ENCODE assay signal across 14 cellular contexts in the genomic region with DNA sequence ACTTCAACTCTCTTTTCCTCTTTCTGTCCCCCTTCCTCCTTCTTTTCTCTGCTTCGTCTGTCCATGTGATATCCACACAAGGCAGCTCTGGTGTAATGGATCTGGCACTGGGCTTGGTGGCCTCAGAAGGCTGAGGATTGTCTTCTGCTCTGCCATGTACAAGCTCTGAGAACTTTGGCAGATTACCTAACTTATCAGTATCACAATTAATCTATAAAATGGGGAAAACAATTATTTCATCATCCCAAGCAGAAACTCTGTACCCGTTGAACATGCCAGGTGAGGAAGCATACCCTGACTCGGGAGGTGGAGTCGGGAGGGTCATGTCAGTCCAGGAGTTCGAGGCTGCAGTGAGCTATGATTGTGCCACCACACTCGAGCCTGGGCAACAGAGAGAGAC. TPM values are rescaled to one million over a fixed set of nuclear protein-coding genes. Genes with fewer than 3 reads are reported as not detected.
A peak's percentile ranks its signal among the peaks of the same experiment; 100 is the strongest.
DNase-seq lines count a peak whose midpoint lies in the region; ATAC-seq and TF ChIP-seq lines count a peak whose summit lies in the region.
"Had no signal": no experiment of that assay in that cellular context is flagged by ENCODE, and none has a peak within 500 bp of the region (broad histone marks: within the 10 kb centered on the region; RNA-seq: fewer than 3 reads in every experiment).

No MANE protein-coding gene starts in this region.

- no peaks in the 10 kb centered on the region for H3K27me3 Mint-ChIP-seq in dendritic cell treated with granulocyte-macrophage colony-stimulating factor and Interleukin-4, amounts not matched to agents 40 ng/mL and 50 ng/mL, for 4 days
- H3K27me3 Mint-ChIP-seq in stimulated activated naive B cell treated with anti-CD40 and anti-IgM and Interleukin-4, amounts not matched to agents 10 μg/mL and 1 μg/mL and 100 μg/mL, for 72 hours: no peaks in the 10 kb centered on the region

- H2AFZ ChIP-seq in OCI-LY1 (ENCODE audit: low read length) (no peak overlapping the region), mesenchymal stem cell (ENCODE audit: low read depth, low read length) (no peak overlapping the region)

- no peak overlapping the region for H2BK12ac ChIP-seq in mesenchymal stem cell (ENCODE audit: low read length in 2 of 2)

- 98% methylated on average over 5 of the region's 6 CpGs for WGBS in mesenchymal stem cell

- peak overlapping the region; percentile 19 for H3K27ac ChIP-seq in OCI-LY1 (ENCODE audit: low read depth, low read length, poor library complexity, severe bottlenecking)
- H3K27ac ChIP-seq in mesenchymal stem cell (ENCODE audit: low read length, poor library complexity, severe bottlenecking): no peak overlapping the region

- no peaks in the 10 kb centered on the region for H3F3A ChIP-seq in OCI-LY1 (ENCODE audit: insufficient read depth, low read length)

- H3K79me2 ChIP-seq in OCI-LY1 (ENCODE audit: insufficient read depth, low read length): peaks cover 58% of the 10 kb centered on the region

- H3K27me3 ChIP-seq in OCI-LY1 (ENCODE audit: insufficient read depth, low read length) (no peaks in the 10 kb centered on the region), mesenchymal stem cell (ENCODE audit: control insufficient read depth in 1 of 2, insufficient read depth in 1 of 2, low read length in 2 of 2) (no peaks in the 10 kb centered on the region)

- H3K4me2 ChIP-seq in OCI-LY1 (ENCODE audit: low read length): no peak overlapping the region
- H3K4me2 ChIP-seq in mesenchymal stem cell (ENCODE audit: low read length, poor library complexity, severe bottlenecking): no peak overlapping the region

- no peak overlapping the region for H3K23ac ChIP-seq in mesenchymal stem cell (ENCODE audit: low read length in 2 of 2)

- H3K14ac ChIP-seq in mesenchymal stem cell (ENCODE audit: low read length in 2 of 2): no peak overlapping the region

- H4K91ac ChIP-seq in mesenchymal stem cell (ENCODE audit: low read length): no peak overlapping the region

- peak overlapping the region; percentile 11 for H2AK5ac ChIP-seq in mesenchymal stem cell (ENCODE audit: low read length, severe bottlenecking)

- intact Hi-C loops in dendritic cell treated with granulocyte-macrophage colony-stimulating factor and Interleukin-4, amounts not matched to agents 40 ng/mL and 50 ng/mL, for 4 days (cut with micrococcal nuclease): no loop called here
- intact Hi-C loops in cardiac septum (cut with DNase I): no loop called here

- peak overlapping the region; percentile 94 for H3K27ac Mint-ChIP-seq in dendritic cell treated with granulocyte-macrophage colony-stimulating factor and Interleukin-4, amounts not matched to agents 40 ng/mL and 50 ng/mL, for 4 days
- H3K27ac Mint-ChIP-seq in stimulated activated naive B cell treated with anti-CD40 and anti-IgM and Interleukin-4, amounts not matched to agents 10 μg/mL and 1 μg/mL and 100 μg/mL, for 72 hours: peak overlapping the region; percentile 33

- no peak overlapping the region for H3K4me3 ChIP-seq in OCI-LY1 (ENCODE audit: low read depth, low read length, poor library complexity, severe bottlenecking)
- H3K4me3 ChIP-seq in mesenchymal stem cell (ENCODE audit: insufficient read depth in 1 of 2, low read depth in 1 of 2, low read length in 2 of 2): no peak overlapping the region
- H3K4me3 ChIP-seq: HAP-1, K562 had no signal

- no peaks in the 10 kb centered on the region for H4K20me1 ChIP-seq in OCI-LY1 (ENCODE audit: insufficient read depth, low read length)

- H3K9me3 Mint-ChIP-seq in dendritic cell treated with granulocyte-macrophage colony-stimulating factor and Interleukin-4, amounts not matched to agents 40 ng/mL and 50 ng/mL, for 4 days: no peaks in the 10 kb centered on the region
- H3K9me3 Mint-ChIP-seq in stimulated activated naive B cell treated with anti-CD40 and anti-IgM and Interleukin-4, amounts not matched to agents 10 μg/mL and 1 μg/mL and 100 μg/mL, for 72 hours: no peaks in the 10 kb centered on the region

- H3K9ac ChIP-seq in OCI-LY1 (ENCODE audit: low read length): no peak overlapping the region
- H3K9ac ChIP-seq in mesenchymal stem cell (ENCODE audit: low read length): no peak overlapping the region

- DNase-seq in mesenchymal stem cell (no peak), cardiac septum (ENCODE audit: low spot score) (no peak)
- no peak for DNase-seq in stimulated activated naive B cell treated with anti-CD40 and anti-IgM and Interleukin-4, amounts not matched to agents 10 μg/mL and 1 μg/mL and 100 μg/mL, for 72 hours
- DNase-seq in stimulated activated CD4-positive, alpha-beta T cell treated with anti-CD3 and anti-CD28 coated beads, Interleukin-12 subunit alpha, Interleukin-12 subunit beta, amount 100 ng/mL, for 4 hours: no peak
- no peak for DNase-seq in NK-92 treated with Interleukin-12 subunit alpha and Interleukin-12 subunit beta, amount 100 ng/mL, for 24 hours (lab: John Stamatoyannopoulos, UW)
- DNase-seq: AML-193, COR-L47, GDM1, NCI-H1694 treated with DMSO at 0.1 percent for 48 hours had no signal

- peaks cover 82% of the 10 kb centered on the region for H3K4me1 Mint-ChIP-seq in dendritic cell treated with granulocyte-macrophage colony-stimulating factor and Interleukin-4, amounts not matched to agents 40 ng/mL and 50 ng/mL, for 4 days (ENCODE audit: low read depth)
- H3K4me1 Mint-ChIP-seq in stimulated activated naive B cell treated with anti-CD40 and anti-IgM and Interleukin-4, amounts not matched to agents 10 μg/mL and 1 μg/mL and 100 μg/mL, for 72 hours: peaks cover 26 to 38% of the 10 kb centered on the region in 2 donors

- no peak overlapping the region for H2BK15ac ChIP-seq in mesenchymal stem cell (ENCODE audit: low read depth, poor library complexity, severe bottlenecking)

- no peaks in the 10 kb centered on the region for H3K9me3 ChIP-seq in OCI-LY1 (ENCODE audit: low read length)
- H3K9me3 ChIP-seq in mesenchymal stem cell (ENCODE audit: control insufficient read depth, low read length): no peaks in the 10 kb centered on the region
- H3K9me3 ChIP-seq: HAP-1 had no signal

- H3K4me1 ChIP-seq in OCI-LY1 (ENCODE audit: insufficient read depth, low read length, severe bottlenecking) (peaks cover 91% of the 10 kb centered on the region), mesenchymal stem cell (ENCODE audit: control insufficient read depth, insufficient read depth, low read depth, low read length) (peaks cover 5% of the 10 kb centered on the region)
- H3K4me1 ChIP-seq: HAP-1 had no signal

- no peak overlapping the region for H2BK5ac ChIP-seq in mesenchymal stem cell (ENCODE audit: low read depth, low read length, poor library complexity, severe bottlenecking)

- H3K79me1 ChIP-seq in mesenchymal stem cell (replicated peaks; ENCODE audit: low read length, poor library complexity, severe bottlenecking): peaks cover 7% of the 10 kb centered on the region

- H3K36me3 ChIP-seq in OCI-LY1 (ENCODE audit: insufficient read depth, low read length) (peaks cover 80% of the 10 kb centered on the region), mesenchymal stem cell (ENCODE audit: control insufficient read depth in 1 of 2, insufficient read depth in 2 of 2, low read depth in 1 of 2, low read length in 2 of 2) (no peaks in the 10 kb centered on the region)
- H3K36me3 ChIP-seq: HAP-1 had no signal

- no peak overlapping the region for H3K4me3 Mint-ChIP-seq in dendritic cell treated with granulocyte-macrophage colony-stimulating factor and Interleukin-4, amounts not matched to agents 40 ng/mL and 50 ng/mL, for 4 days
- H3K4me3 Mint-ChIP-seq in stimulated activated naive B cell treated with anti-CD40 and anti-IgM and Interleukin-4, amounts not matched to agents 10 μg/mL and 1 μg/mL and 100 μg/mL, for 72 hours: no peak overlapping the region

- no peak overlapping the region for H2BK120ac ChIP-seq in mesenchymal stem cell (ENCODE audit: low read depth, low read length)

- no peak overlapping the region for H3K4ac ChIP-seq in mesenchymal stem cell (ENCODE audit: low read depth in 1 of 2, low read length in 2 of 2)

- H3K36me3 Mint-ChIP-seq in dendritic cell treated with granulocyte-macrophage colony-stimulating factor and Interleukin-4, amounts not matched to agents 40 ng/mL and 50 ng/mL, for 4 days (ENCODE audit: low read depth): peaks cover 97% of the 10 kb centered on the region
- peaks cover 6 to 15% of the 10 kb centered on the region in 2 donors for H3K36me3 Mint-ChIP-seq in stimulated activated naive B cell treated with anti-CD40 and anti-IgM and Interleukin-4, amounts not matched to agents 10 μg/mL and 1 μg/mL and 100 μg/mL, for 72 hours

- no peaks in the 10 kb centered on the region for H3K9me2 ChIP-seq in OCI-LY1 (ENCODE audit: low read depth, low read length)

- H3K18ac ChIP-seq in mesenchymal stem cell (ENCODE audit: low read depth in 1 of 2, low read length in 2 of 2): no peak overlapping the region

- TF ChIP-seq CTCF in OCI-LY1 (IDR thresholded peaks at IDR 0.05; ENCODE audit: low read length): no peak

- ATAC-seq in stimulated activated naive B cell treated with anti-CD40 and anti-IgM and Interleukin-4, amounts not matched to agents 10 μg/mL and 1 μg/mL and 100 μg/mL, for 72 hours (replicated peaks): no peak
- ATAC-seq in GM19397 (IDR thresholded peaks at IDR 0.05; ENCODE audit: unreplicated experiment): no peak
- ATAC-seq: K562 had no signal

- H4K8ac ChIP-seq in mesenchymal stem cell (ENCODE audit: low read length): no peak overlapping the region

RNA-seq across cellular contexts. Expression of a gene that starts 10.6 kb away (rescaled TPM):
- polyA plus RNA-seq in mesenchymal stem cell (2013, experiment 1 of 2): 0.15 TPM
- polyA plus RNA-seq in mesenchymal stem cell (2013, experiment 2 of 2): 0.14 TPM
- 9.3 TPM for total RNA-seq in cardiac septum
- total RNA-seq: K562 had no signal
